34 cellular contexts compared by ENCODE assay signal in genomic region chr18:49608366-49608747, GRCh38. TPM values are rescaled to one million over a fixed set of nuclear protein-coding genes. Genes with fewer than 3 reads are reported as not detected.
DNase-seq lines count a peak whose midpoint lies in the region; ATAC-seq, FAIRE-seq and TF ChIP-seq lines count a peak whose summit lies in the region.
"Had no signal": no experiment of that assay in that cellular context is flagged by ENCODE, and none has a peak within 500 bp of the region (broad histone marks: within the 10 kb centered on the region; RNA-seq: fewer than 3 reads in every experiment).

No MANE protein-coding gene starts in this region.

- 0% methylated on average over 1 of the region's 1 CpG for WGBS in K562 (ENCODE audit: insufficient coverage, low coverage, missing lambda C conversion rate)
- WGBS in gastroesophageal sphincter (ENCODE audit: low coverage in 1 of 2), 2 donors: 90 to 100% methylated on average over 1 of the region's 1 CpG

- no peaks in the 10 kb centered on the region for H3K9me1 ChIP-seq in K562 (ENCODE audit: control insufficient read depth, insufficient read depth, low read length)

- peak; percentile 75 for FAIRE-seq in K562 (lab: Jason Lieb, UNC)
- FAIRE-seq: urothelium cell line had no signal

- H3K27me3 Mint-ChIP-seq in neural progenitor cell (ENCODE audit: insufficient read depth, low read depth) (peaks cover 7% of the 10 kb centered on the region), HFFc6 (ENCODE audit: insufficient read depth) (peaks cover 24% of the 10 kb centered on the region)

- H3K27me3 ChIP-seq in PC-9 (ENCODE audit: insufficient read depth, low read depth) (no peaks in the 10 kb centered on the region), K562 (ENCODE audit: control insufficient read depth in 2 of 2, insufficient read depth in 2 of 2, low read length in 2 of 2) (peaks cover 2 to 17% of the 10 kb centered on the region in 2 experiments; a peak in 1 of 5 replicates), neural progenitor cell (no peaks in the 10 kb centered on the region), gastroesophageal sphincter (peaks cover 4% of the 10 kb centered on the region)
- H3K27me3 ChIP-seq: adrenal gland, brain microvascular endothelial cell, left lung, MG63, right lobe of liver had no signal

- in situ Hi-C loops in K562 (cut with MboI): no loop called here

- H3K9me2 ChIP-seq in PC-9 (ENCODE audit: insufficient read depth): no peaks in the 10 kb centered on the region

- intact Hi-C loops in PC-9 (cut with micrococcal nuclease; ENCODE audit: unreplicated experiment): no loop called here
- intact Hi-C loops in K562 (cut with micrococcal nuclease): no loop called here

- H3K36me3 ChIP-seq in PC-9 (ENCODE audit: low read depth): no peaks in the 10 kb centered on the region
- no peaks in the 10 kb centered on the region for H3K36me3 ChIP-seq in K562 (ENCODE audit: control insufficient read depth, insufficient read depth, low read length)
- H3K36me3 ChIP-seq in neural progenitor cell: no peaks in the 10 kb centered on the region
- H3K36me3 ChIP-seq in gastroesophageal sphincter: no peaks in the 10 kb centered on the region
- H3K36me3 ChIP-seq: adrenal gland, brain microvascular endothelial cell, left lung, MG63, right lobe of liver, thoracic aorta had no signal

- H4K20me1 ChIP-seq in PC-9 (ENCODE audit: insufficient read depth) (no peaks in the 10 kb centered on the region), K562 (replicated peaks; ENCODE audit: control insufficient read depth, insufficient read depth, low read length) (no peaks in the 10 kb centered on the region), neural progenitor cell (ENCODE audit: low read depth) (no peaks in the 10 kb centered on the region)

- H3K27ac ChIP-seq in PC-9 (peak overlapping the region; percentile 85), K562 (ENCODE audit: extremely low read depth, low read depth, low read length) (no peak overlapping the region), neural progenitor cell (peak overlapping the region; percentile 27), gastroesophageal sphincter (no peak overlapping the region)
- H3K27ac ChIP-seq: adrenal gland, brain microvascular endothelial cell, C4-2B, left lung, right lobe of liver, thoracic aorta, VCaP had no signal

- H3K9ac ChIP-seq in K562 (ENCODE audit: insufficient read depth in 1 of 2, low read depth in 2 of 2, low read length in 2 of 2) (no peak overlapping the region), neural progenitor cell (no peak overlapping the region)

- peaks cover 2% of the 10 kb centered on the region for H3K36me3 Mint-ChIP-seq in neural progenitor cell
- no peaks in the 10 kb centered on the region for H3K36me3 Mint-ChIP-seq in HFFc6 (ENCODE audit: low read depth)
- H3K36me3 Mint-ChIP-seq: activated naive CD4-positive, alpha-beta T cell treated with anti-CD3 and anti-CD28 coated beads, Interleukin-2, amount 10 ng/mL, durations not matched to agents 7 days and 5 days had no signal

- H3K4me3 ChIP-seq in PC-9: no peak overlapping the region
- H3K4me3 ChIP-seq in K562: no peak overlapping the region
- no peak overlapping the region for H3K4me3 ChIP-seq in neural progenitor cell
- no peak overlapping the region for H3K4me3 ChIP-seq in gastroesophageal sphincter
- H3K4me3 ChIP-seq: adrenal gland, GM23338, left lung, MG63, right lobe of liver, thoracic aorta had no signal

- no peak for TF ChIP-seq POLR2A in K562 (conservative IDR thresholded peaks at IDR 0.05)
- no peak for TF ChIP-seq POLR2A in gastroesophageal sphincter (IDR thresholded peaks at IDR 0.05)

- POLR2A ChIA-PET in PC-9 (lab: Charles Lee; ENCODE audit: unreplicated experiment) (interaction anchor here (0.7 kb wide), 1 partner anchor 17 kb away, joined by 3 read pairs; no protein-coding TSS in a partner anchor), K562 (lab: Yijun Ruan, JAX) (no interaction called here)

- H3K79me2 ChIP-seq in PC-9 (ENCODE audit: low read depth) (no peaks in the 10 kb centered on the region), K562 (ENCODE audit: control insufficient read depth, insufficient read depth, low read length) (no peaks in the 10 kb centered on the region), neural progenitor cell (ENCODE audit: low read depth) (no peaks in the 10 kb centered on the region)

- H3K9me3 ChIP-seq in PC-9 (ENCODE audit: insufficient read depth, low read depth) (peaks cover 15% of the 10 kb centered on the region; the same call in 1 of the 2 replicates), K562 (replicated peaks; ENCODE audit: control insufficient read depth, insufficient read depth, low read depth, low read length) (no peaks in the 10 kb centered on the region), neural progenitor cell (ENCODE audit: low read depth) (no peaks in the 10 kb centered on the region), gastroesophageal sphincter (peaks cover 0 to 10% (median 0%) of the 10 kb centered on the region in 3 donors)
- H3K9me3 ChIP-seq: adrenal gland, thoracic aorta had no signal

- peaks cover 49% of the 10 kb centered on the region for H3K4me1 Mint-ChIP-seq in neural progenitor cell
- no peaks in the 10 kb centered on the region for H3K4me1 Mint-ChIP-seq in HFFc6 (ENCODE audit: low read depth)
- H3K4me1 Mint-ChIP-seq: activated naive CD4-positive, alpha-beta T cell treated with anti-CD3 and anti-CD28 coated beads, Interleukin-2, amount 10 ng/mL, durations not matched to agents 7 days and 5 days; activated T-helper 17 cell treated with anti-CD3 and anti-CD28 coated beads, Interleukin-2, amount 50 U/mL, for 72 hours; stimulated activated naive CD8-positive, alpha-beta T cell treated with anti-CD3 and anti-CD28 coated beads, Interleukin-15, amount 100 ng/mL, for 72 hours had no signal

- H3F3A ChIP-seq in PC-9 (ENCODE audit: insufficient read depth, low read depth) (peaks cover 23% of the 10 kb centered on the region), neural progenitor cell (ENCODE audit: low read depth) (peaks cover 34% of the 10 kb centered on the region)

- peak; percentile 78 for DNase-seq in NCI-H524 (lab: John Stamatoyannopoulos, UW)
- DNase-seq in NCI-H524 treated with DMSO at 0.1 percent for 48 hours (lab: John Stamatoyannopoulos, UW): no peak
- DNase-seq in PC-9: no peak
- peak in 3 of 4 experiments; percentile 15 to 68 (median 68) for DNase-seq in K562 (ENCODE audit: extremely low read depth in 1 of 4, low spot score in 3 of 4)
- peak; percentile 74 for DNase-seq in neural progenitor cell (ENCODE audit: low spot score)
- DNase-seq in HFFc6: no peak
- DNase-seq: activated CD4-positive, alpha-beta T cell treated with anti-CD3 and anti-CD28 coated beads for 48 hours; activated naive CD4-positive, alpha-beta T cell treated with anti-CD3 and anti-CD28 coated beads, Interleukin-2, amount 10 ng/mL, durations not matched to agents 7 days and 5 days; adrenal gland; brain microvascular endothelial cell; erythroblast; glutamatergic neuron; KG1; left lung; MG63; NCI-H1105 treated with DMSO at 0.1 percent for 48 hours; NCI-H2081 treated with DMSO at 0.1 percent for 48 hours; NCI-H345; NCI-H748 treated with DMSO at 0.1 percent for 48 hours; nucleus accumbens; right lobe of liver; SHP77; stimulated activated CD8-positive, alpha-beta memory T cell treated with anti-CD3 and anti-CD28 coated beads, Interleukin-4, amount 100 ng/mL, for 48 hours; stimulated activated naive CD8-positive, alpha-beta T cell treated with anti-CD3 and anti-CD28 coated beads, Interleukin-15, amount 100 ng/mL, for 72 hours; T-helper 2 cell had no signal

- no peak overlapping the region for H2AFZ ChIP-seq in PC-9
- no peak overlapping the region for H2AFZ ChIP-seq in K562 (ENCODE audit: low read depth, low read length)
- no peak overlapping the region for H2AFZ ChIP-seq in neural progenitor cell (replicated peaks)
- H2AFZ ChIP-seq: GM23338 had no signal

- H3K4me1 ChIP-seq in PC-9 (replicated peaks; ENCODE audit: insufficient read depth): peaks cover 30% of the 10 kb centered on the region
- H3K4me1 ChIP-seq in K562 (replicated peaks in 1 of 2; ENCODE audit: control insufficient read depth in 2 of 2, insufficient read depth in 2 of 2, low read length in 2 of 2): peaks cover 0 to 7% of the 10 kb centered on the region in 2 experiments; a peak in 2 of 5 replicates
- H3K4me1 ChIP-seq in neural progenitor cell: peaks cover 45% of the 10 kb centered on the region
- H3K4me1 ChIP-seq in gastroesophageal sphincter: no peaks in the 10 kb centered on the region
- H3K4me1 ChIP-seq: adrenal gland, left lung, right lobe of liver had no signal

- no peak for TF ChIP-seq EP300 in K562 (IDR thresholded peaks at IDR 0.05; ENCODE audit: low read length)
- TF ChIP-seq EP300 in gastroesophageal sphincter (IDR thresholded peaks at IDR 0.05): no peak

- TF ChIP-seq RAD21 in K562 (CRISPR knock-in tag; conservative IDR thresholded peaks at IDR 0.05 in 1 of 2, IDR thresholded peaks at IDR 0.05 in 1 of 2): no peak

- peak overlapping the region; percentile 3 for H3K4me3 Mint-ChIP-seq in neural progenitor cell
- no peak overlapping the region for H3K4me3 Mint-ChIP-seq in HFFc6
- H3K4me3 Mint-ChIP-seq: activated naive CD4-positive, alpha-beta T cell treated with anti-CD3 and anti-CD28 coated beads, Interleukin-2, amount 10 ng/mL, durations not matched to agents 7 days and 5 days; activated T-helper 17 cell treated with anti-CD3 and anti-CD28 coated beads, Interleukin-2, amount 50 U/mL, for 72 hours; GM23338; stimulated activated naive CD8-positive, alpha-beta T cell treated with anti-CD3 and anti-CD28 coated beads, Interleukin-15, amount 100 ng/mL, for 72 hours had no signal

- H3K27ac Mint-ChIP-seq in neural progenitor cell (peak overlapping the region; percentile 85), HFFc6 (no peak overlapping the region)
- H3K27ac Mint-ChIP-seq: activated naive CD4-positive, alpha-beta T cell treated with anti-CD3 and anti-CD28 coated beads, Interleukin-2, amount 10 ng/mL, durations not matched to agents 7 days and 5 days; activated T-helper 17 cell treated with anti-CD3 and anti-CD28 coated beads, Interleukin-2, amount 50 U/mL, for 72 hours; GM23338; progenitor cell of endocrine pancreas had no signal

- ATAC-seq in K562: peak; percentile 94
- ATAC-seq in gastroesophageal sphincter: no peak
- no peak for ATAC-seq in HG02759 (IDR thresholded peaks at IDR 0.05; ENCODE audit: unreplicated experiment)
- ATAC-seq: activated T-helper 17 cell treated with anti-CD3 and anti-CD28 coated beads, Interleukin-2, amount 50 U/mL, for 72 hours; GM23338; left lung; right lobe of liver; stimulated activated naive CD8-positive, alpha-beta T cell treated with anti-CD3 and anti-CD28 coated beads, Interleukin-15, amount 100 ng/mL, for 72 hours had no signal

- BruUV-seq in PC-9 (replicated peaks; lab: Mats Ljungman, UMichigan): no TSS peak
- BruUV-seq in K562 (replicated peaks; lab: Mats Ljungman, UMichigan): no TSS peak

- H3K9me3 Mint-ChIP-seq in neural progenitor cell (peaks cover 17% of the 10 kb centered on the region), HFFc6 (peaks cover 6% of the 10 kb centered on the region; the same call in 1 of the 2 replicates)
- H3K9me3 Mint-ChIP-seq: activated naive CD4-positive, alpha-beta T cell treated with anti-CD3 and anti-CD28 coated beads, Interleukin-2, amount 10 ng/mL, durations not matched to agents 7 days and 5 days; activated T-helper 17 cell treated with anti-CD3 and anti-CD28 coated beads, Interleukin-2, amount 50 U/mL, for 72 hours had no signal

- CTCF ChIA-PET in PC-9 (lab: Charles Lee) (no interaction called here), K562 (lab: Yijun Ruan, JAX; ENCODE audit: low intra/inter-chr PET ratio) (no interaction called here)

- H3K4me2 ChIP-seq in PC-9 (no peak overlapping the region; the same call in 1 of the 2 replicates), K562 (ENCODE audit: insufficient read depth, low read length) (no peak overlapping the region; the same call in 1 of the 2 replicates), neural progenitor cell (peak overlapping the region; percentile 54)
- H3K4me2 ChIP-seq: GM23338 had no signal

- TF ChIP-seq CTCF in PC-9 (conservative IDR thresholded peaks at IDR 0.05) (no peak), K562 (IDR thresholded peaks at IDR 0.05 in 2 of 3, conservative IDR thresholded peaks at IDR 0.05 in 1 of 3; ENCODE audit: insufficient read depth in 2 of 3, low read depth in 1 of 3, low read length in 3 of 3) (no peak), neural progenitor cell (IDR thresholded peaks at IDR 0.05) (no peak), HFFc6 (IDR thresholded peaks at IDR 0.05) (no peak), gastroesophageal sphincter (IDR thresholded peaks at IDR 0.05) (no peak)

RNA-seq across cellular contexts. Expression of gene LIPG, which starts 46.5 kb away (rescaled TPM):
- total RNA-seq in PC-9 (2021): 22.7 and 30.9 TPM in 2 replicates
- 3.2 and 9.7 TPM in 2 replicates for total RNA-seq in K562 (2011; cell fraction: chromatin; rRNA removed; ENCODE audit: low replicate concordance)
- 5.0 and 5.2 TPM in 2 replicates for total RNA-seq in K562 (2011; cell fraction: nucleolus; rRNA removed)
- 5.9 and 6.3 TPM in 2 replicates for total RNA-seq in K562 (2011; cell fraction: nucleoplasm; rRNA removed)
- total RNA-seq in K562 (2014; rRNA removed): 0.78 and 1.00 TPM in 2 replicates
- total RNA-seq in K562 (2014; rRNA removed; fragmentation: Illumina TruSeq; extraction: Trizol): 1.3 and 1.4 TPM in 2 replicates
- total RNA-seq in K562 (2015; rRNA removed; fragmentation: Illumina TruSeq; extraction: Trizol): 1.4 and 1.7 TPM in 2 replicates
- 1.8 and 2.3 TPM in 2 replicates for total RNA-seq in K562 (2021)
- polyA plus RNA-seq in K562 (2011; rRNA removed): 0.96 and 1.2 TPM in 2 replicates
- polyA plus RNA-seq in K562 (2011; cell fraction: cytosol; rRNA removed): 1.2 and 1.3 TPM in 2 replicates
- polyA plus RNA-seq in K562 (2011; cell fraction: nucleus; rRNA removed): 2.1 and 2.9 TPM in 2 replicates
- 2.8 and 8.5 TPM in 2 replicates for polyA plus RNA-seq in K562 (2012)
- 1.4 and 1.6 TPM in 2 replicates for polyA plus RNA-seq in K562 (2014; fragmentation: Illumina TruSeq; extraction: Trizol)
- polyA plus RNA-seq in K562 (2014; fragmentation: Nextera tagmentation; extraction: Ambion mirVana): 1 to 10 TPM in 1 of 2 experiments, under 1 TPM in 1; 0.76 to 1.6 TPM
- 1.3 and 1.9 TPM in 2 replicates for polyA plus RNA-seq in K562 (2014; rRNA removed)
- polyA minus RNA-seq in K562 (2011; rRNA and poly(A)+ RNA removed): 1.6 and 2.9 TPM in 2 replicates
- polyA minus RNA-seq in K562 (2011; cell fraction: cytosol; rRNA and poly(A)+ RNA removed): 0.48 and 2.1 TPM in 2 replicates
- polyA minus RNA-seq in K562 (2011; cell fraction: nucleus; rRNA and poly(A)+ RNA removed): 1.2 and 1.3 TPM in 2 replicates
- 3.7 and 13.2 TPM in 2 replicates for total RNA-seq in neural progenitor cell (ENCODE audit: low replicate concordance)
- not detected for total RNA-seq in HFFc6 (2021; fragmentation: NEBNext Ultra II Directional; extraction: Animal tissue kit (Norgen Biotek cat#: 25700))
- total RNA-seq in gastroesophageal sphincter: 10 to 100 TPM in 1 of 4 donors, under 1 TPM in 3; 0.12 to 12.4 (median 0.46) TPM
- total RNA-seq: activated T-helper 17 cell treated with anti-CD3 and anti-CD28 coated beads, Interleukin-2, amount 50 U/mL, for 72 hours had no signal

Comparison
In these comparisons a context has a peak if more than half of its experiments do, and no peak if none do; other contexts are left out.
1. DNase-seq: peak in NCI-H524 (2 of 2), K562 (3 of 4) and neural progenitor cell (single experiment); none in NCI-H524 treated with DMSO at 0.1 percent for 48 hours (single experiment), PC-9 (0 of 2) and HFFc6 (single experiment).
2. H3K27ac ChIP-seq: peak in PC-9 (single experiment) and neural progenitor cell (single experiment); none in K562 (single experiment) and gastroesophageal sphincter (0 of 4).